ENCODE assay signal across 8 cellular contexts in the genomic region with DNA sequence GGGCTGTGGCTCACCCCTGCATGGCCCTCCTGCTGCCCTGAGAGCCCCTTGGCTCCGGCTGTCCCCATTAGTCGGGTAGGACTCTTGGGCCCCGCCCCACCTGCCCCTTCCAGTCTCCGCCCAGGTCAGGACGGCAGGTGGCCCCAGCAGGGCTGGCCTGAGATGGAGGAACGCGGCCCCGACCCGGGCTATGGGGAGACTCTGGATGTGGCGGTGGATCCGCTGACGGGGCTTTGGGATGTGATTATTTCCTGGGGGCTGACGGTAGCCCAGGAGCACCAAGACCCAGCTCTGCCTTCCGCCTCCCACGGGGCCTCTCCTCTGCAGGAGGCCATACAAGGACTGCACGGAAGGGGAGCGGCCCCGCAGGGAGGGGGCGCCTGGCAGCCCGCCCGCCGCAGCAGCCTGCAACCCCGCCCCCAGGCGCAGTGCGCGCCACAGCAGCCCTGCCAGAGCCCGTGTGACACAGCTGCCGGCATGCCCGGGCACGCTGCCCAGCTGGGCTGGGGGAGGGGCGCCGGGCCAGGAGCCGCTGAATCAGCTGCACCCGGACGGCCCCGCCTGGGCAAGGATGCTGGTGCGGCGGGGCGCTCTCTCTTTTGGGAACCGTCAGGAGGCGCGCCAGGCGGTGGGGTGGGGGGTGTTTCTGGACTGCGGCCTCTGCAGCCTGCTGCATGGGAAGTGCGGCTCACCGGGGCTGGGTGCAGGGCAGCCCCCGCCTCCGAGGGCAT. TPM values are rescaled to one million over a fixed set of nuclear protein-coding genes. Genes with fewer than 3 reads are reported as not detected.
A peak's percentile ranks its signal among the peaks of the same experiment; 100 is the strongest.
DNase-seq lines count a peak whose midpoint lies in the region; ATAC-seq, FAIRE-seq and TF ChIP-seq lines count a peak whose summit lies in the region.

No MANE protein-coding gene starts in this region.

- H3K36me3 ChIP-seq in RWPE2 (ENCODE audit: low read depth) (no peaks in the 10 kb centered on the region), neuronal stem cell (replicated peaks in 1 of 2; ENCODE audit: control insufficient read depth in 2 of 2, insufficient read depth in 2 of 2, low read length in 2 of 2) (peaks cover 0 to 4% of the 10 kb centered on the region in 2 donors)

- peak overlapping the region; percentile 43 for H4K91ac ChIP-seq in neuronal stem cell (ENCODE audit: low read depth, low read length, poor library complexity)

- no peak for TF ChIP-seq CTCF in RWPE2 (IDR thresholded peaks at IDR 0.05; ENCODE audit: poor library complexity, severe bottlenecking)

- H3K4me2 ChIP-seq in neuronal stem cell (ENCODE audit: insufficient read depth, low read length, poor library complexity, severe bottlenecking) = peak overlapping the region; percentile 71

- DNase-seq in ELF-1 (ENCODE audit: low read depth, low spot score) (peak; percentile 78), H54 (ENCODE audit: insufficient read length, low spot score) (peak; percentile 100), LoVo (ENCODE audit: low spot score) (peak; percentile 93), RWPE2 (ENCODE audit: low spot score) (peak; percentile 92), fibroblast of the conjunctiva (ENCODE audit: low read depth) (peak; percentile 87), neuronal stem cell (ENCODE audit: low spot score) (no peak), stromal cell of bone marrow (ENCODE audit: low read depth) (peak; percentile 77)
- DNase-seq in activated effector memory CD4-positive, alpha-beta T cell treated with Interleukin-2 at 50 U/mL for 16 hours = peak; percentile 94

- H3K79me1 ChIP-seq in neuronal stem cell (ENCODE audit: low read depth, low read length) = peaks cover 6% of the 10 kb centered on the region

- H3K9me3 ChIP-seq in RWPE2 (ENCODE audit: severe bottlenecking) (no peaks in the 10 kb centered on the region), neuronal stem cell (replicated peaks in 1 of 2; ENCODE audit: control insufficient read depth in 2 of 2, insufficient read depth in 1 of 2, low read depth in 1 of 2, low read length in 2 of 2) (no peaks in the 10 kb centered on the region)

- peak overlapping the region; percentile 100 for H2AK5ac ChIP-seq in neuronal stem cell (ENCODE audit: low read depth, low read length)

- peak; percentile 66 for FAIRE-seq in H54 (lab: Jason Lieb, UNC)

- peak overlapping the region; percentile 96 for H3K23ac ChIP-seq in neuronal stem cell (ENCODE audit: low read depth, low read length, poor library complexity)

- H3K4me1 ChIP-seq in RWPE2 (ENCODE audit: insufficient read depth, poor library complexity, severe bottlenecking) (peaks cover 23% of the 10 kb centered on the region), neuronal stem cell (ENCODE audit: control insufficient read depth in 2 of 2, insufficient read depth in 1 of 2, low read depth in 1 of 2, low read length in 2 of 2) (peaks cover 26 to 47% of the 10 kb centered on the region in 2 donors)

- H3K9ac ChIP-seq in neuronal stem cell (ENCODE audit: low read depth, low read length, poor library complexity) = peak overlapping the region; percentile 92

- H2AFZ ChIP-seq in neuronal stem cell (ENCODE audit: low read length) = peak overlapping the region; percentile 51

- peak overlapping the region; percentile 99 for H3K18ac ChIP-seq in neuronal stem cell (ENCODE audit: low read length)

- 0 out of 2 replicates have a peak, but pooled peaks have one; percentile 14 for TF ChIP-seq POLR2A in H54 (IDR thresholded peaks at IDR 0.05; ENCODE audit: low read depth, low read length)

- peak overlapping the region; percentile 67 for H3K14ac ChIP-seq in neuronal stem cell (ENCODE audit: low read length)

- peak overlapping the region; percentile 75 for H2BK12ac ChIP-seq in neuronal stem cell (ENCODE audit: low read length)

- WGBS in neuronal stem cell (ENCODE audit: extremely low coverage in 2 of 2, insufficient read length in 2 of 2, insufficient replicate concordance in 1 of 2), 2 donors = no CpG with 5 or more reads among the region's 48 CpGs

- H2BK15ac ChIP-seq in neuronal stem cell (ENCODE audit: low read length) = peak overlapping the region; percentile 97

- H4K8ac ChIP-seq in neuronal stem cell (ENCODE audit: low read depth, low read length) = peak overlapping the region; percentile 70

- ATAC-seq in RWPE2 (ENCODE audit: low read depth) = peak; percentile 74

- peak overlapping the region; percentile 99 for H3K4ac ChIP-seq in neuronal stem cell (ENCODE audit: low read length)

- H3K4me3 ChIP-seq in RWPE2 (ENCODE audit: severe bottlenecking) (no peak overlapping the region), neuronal stem cell (ENCODE audit: low read length in 2 of 2) (peak overlapping the region in 1 of 2 donors; percentile 52)

- peak overlapping the region; percentile 97 for H2BK5ac ChIP-seq in neuronal stem cell (ENCODE audit: low read length)

- H3K27ac ChIP-seq in RWPE2 (ENCODE audit: poor library complexity, severe bottlenecking) = peak overlapping the region; percentile 47
- H3K27ac ChIP-seq in neuronal stem cell (replicated peaks; ENCODE audit: low read length) = peak overlapping the region; percentile 54

- peak overlapping the region; percentile 99 for H2BK120ac ChIP-seq in neuronal stem cell (ENCODE audit: low read depth, low read length)

- H3K27me3 ChIP-seq in RWPE2 (ENCODE audit: insufficient read depth, poor library complexity, severe bottlenecking) (no peaks in the 10 kb centered on the region), neuronal stem cell (ENCODE audit: control insufficient read depth in 3 of 3, insufficient read depth in 3 of 3, low read depth in 1 of 3, low read length in 3 of 3) (peaks cover 0 to 11% (median 0%) of the 10 kb centered on the region in 3 experiments)

RNA-seq across cellular contexts. Expression of gene TMEM250, which starts 9.2 kb away (rescaled TPM):
- polyA plus RNA-seq in neuronal stem cell (2013, experiment 1 of 2) = 23.6 TPM
- 22.7 TPM for polyA plus RNA-seq in neuronal stem cell (2013, experiment 2 of 2)

RNA-seq across cellular contexts. Expression of gene NACC2, which starts 14.4 kb away (rescaled TPM):
- polyA plus RNA-seq in neuronal stem cell (2013, experiment 1 of 2) = 4.9 TPM
- 5.0 TPM for polyA plus RNA-seq in neuronal stem cell (2013, experiment 2 of 2)
